ENCODE assay signal across 8 cellular contexts in the genomic region with DNA sequence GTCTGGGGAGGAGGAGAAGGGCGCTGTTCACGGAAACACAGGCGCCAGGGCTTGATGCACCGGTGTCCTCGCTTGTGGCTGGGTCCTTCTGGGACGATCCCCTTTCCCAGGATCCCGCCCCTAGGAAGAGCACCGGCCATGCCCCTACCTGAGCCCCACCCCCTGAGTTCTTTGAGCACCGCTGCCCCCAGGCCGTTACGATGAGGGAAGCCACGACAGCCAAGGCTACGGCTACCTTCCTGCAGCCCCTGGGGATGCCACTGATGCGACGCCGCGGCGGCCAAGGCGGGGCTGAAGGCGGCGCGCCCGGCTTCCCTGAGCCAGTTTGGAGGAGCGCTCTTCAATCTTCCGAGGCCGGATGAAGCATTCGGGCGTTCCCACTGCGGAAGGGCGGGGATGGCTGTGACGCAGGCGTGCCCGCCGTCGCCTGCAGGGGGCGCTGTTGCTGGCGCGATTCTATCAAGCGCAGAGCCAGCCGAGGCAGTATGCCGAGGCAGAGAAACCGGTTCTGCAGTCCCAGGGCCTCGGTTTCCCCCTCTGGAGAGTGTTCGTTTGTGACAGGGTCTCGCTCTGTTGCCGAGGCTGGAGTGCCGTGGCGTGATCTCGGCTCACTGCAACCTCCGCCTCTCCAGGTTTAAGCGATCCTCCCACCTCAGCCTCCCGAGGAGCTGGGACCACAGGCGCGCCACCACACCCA. TPM values are rescaled to one million over a fixed set of nuclear protein-coding genes. Genes with fewer than 3 reads are reported as not detected.
DNase-seq lines count a peak whose midpoint lies in the region; ATAC-seq and TF ChIP-seq lines count a peak whose summit lies in the region.

No MANE protein-coding gene starts in this region.

- peaks cover 0 to 5% of the 10 kb centered on the region in 2 donors for H3K36me3 Mint-ChIP-seq in CD14-positive monocyte
- H3K36me3 Mint-ChIP-seq in activated naive CD4-positive, alpha-beta T cell treated with anti-CD3 and anti-CD28 coated beads, Interleukin-2, amount 50 U/mL, for 72 hours: no peaks in the 10 kb centered on the region

- H3K27me3 ChIP-seq in RWPE2 (ENCODE audit: insufficient read depth, poor library complexity, severe bottlenecking): no peaks in the 10 kb centered on the region

- peak overlapping the region; percentile 34 to 62 for H3K4me3 Mint-ChIP-seq in CD14-positive monocyte

- peaks cover 16 to 33% (median 18%) of the 10 kb centered on the region in 3 donors for H3K27me3 Mint-ChIP-seq in CD14-positive monocyte (ENCODE audit: low read depth in 3 of 3)

- ATAC-seq in HG02678 (IDR thresholded peaks at IDR 0.05; ENCODE audit: unreplicated experiment) (peak; percentile 42), RWPE2 (ENCODE audit: low read depth) (peak; percentile 87), left ventricle myocardium superior (peak; percentile 79)
- ATAC-seq in activated naive CD4-positive, alpha-beta T cell treated with anti-CD3 and anti-CD28 coated beads, Interleukin-2, amount 50 U/mL, for 72 hours: peak; percentile 95 to 97

- TF ChIP-seq CTCF in CD14-positive monocyte (IDR thresholded peaks at IDR 0.05) (peak; percentile 89), RWPE2 (IDR thresholded peaks at IDR 0.05; ENCODE audit: poor library complexity, severe bottlenecking) (peak; percentile 95), retinal pigment epithelial cell (conservative IDR thresholded peaks at IDR 0.05; ENCODE audit: low read depth, low read length) (peak; percentile 90)

- no peak overlapping the region for H3K27ac Mint-ChIP-seq in CD14-positive monocyte
- peak overlapping the region in 1 of 2 donors; percentile 42 for H3K27ac Mint-ChIP-seq in activated naive CD4-positive, alpha-beta T cell treated with anti-CD3 and anti-CD28 coated beads, Interleukin-2, amount 50 U/mL, for 72 hours

- peaks cover 5% of the 10 kb centered on the region for H3K4me1 ChIP-seq in RWPE2 (ENCODE audit: insufficient read depth, poor library complexity, severe bottlenecking)

- H3K9me3 Mint-ChIP-seq in CD14-positive monocyte: no peaks in the 10 kb centered on the region
- no peaks in the 10 kb centered on the region for H3K9me3 Mint-ChIP-seq in activated naive CD4-positive, alpha-beta T cell treated with anti-CD3 and anti-CD28 coated beads, Interleukin-2, amount 50 U/mL, for 72 hours

- peaks cover 7% of the 10 kb centered on the region for H3K4me1 Mint-ChIP-seq in CD14-positive monocyte

- DNase-seq in CD14-positive monocyte (ENCODE audit: low spot score) (no peak), RWPE2 (ENCODE audit: low spot score) (no peak), left ventricle myocardium superior (peak; percentile 75), retinal pigment epithelial cell (ENCODE audit: low read depth) (no peak), dedifferentiated amniotic fluid mesenchymal stem cell (ENCODE audit: extremely low spot score) (no peak)
- peak; percentile 79 to 96 for DNase-seq in activated naive CD4-positive, alpha-beta T cell treated with anti-CD3 and anti-CD28 coated beads, Interleukin-2, amount 50 U/mL, for 72 hours (ENCODE audit: low spot score in 2 of 2)
- no peak for DNase-seq in NK-92 treated with Interleukin-12 subunit alpha and Interleukin-12 subunit beta, amount 100 ng/mL, for 24 hours (lab: John Stamatoyannopoulos, UW)

- peak overlapping the region; percentile 24 for H3K4me3 ChIP-seq in RWPE2 (ENCODE audit: severe bottlenecking)
- H3K4me3 ChIP-seq in retinal pigment epithelial cell (ENCODE audit: low read length): peak overlapping the region; percentile 41

- H3K27ac ChIP-seq in RWPE2 (ENCODE audit: poor library complexity, severe bottlenecking): no peak overlapping the region

- intact Hi-C loops in CD14-positive monocyte (cut with micrococcal nuclease): no loop called here
- intact Hi-C loops in left ventricle myocardium superior (cut with micrococcal nuclease): no loop called here

- no peaks in the 10 kb centered on the region for H3K9me3 ChIP-seq in RWPE2 (ENCODE audit: severe bottlenecking)

- H3K36me3 ChIP-seq in RWPE2 (ENCODE audit: low read depth): no peaks in the 10 kb centered on the region

RNA-seq across cellular contexts. Expression of a gene that starts 9.7 kb away (rescaled TPM):
- polyA plus RNA-seq in CD14-positive monocyte: under 1 TPM; 0.20 to 0.74 TPM
- total RNA-seq in activated naive CD4-positive, alpha-beta T cell treated with anti-CD3 and anti-CD28 coated beads, Interleukin-2, amount 50 U/mL, for 72 hours: 1 to 10 TPM in 1 of 2 donors, under 1 TPM in 1; 0.18 to 2.1 TPM
- total RNA-seq in left ventricle myocardium superior: 0.12 TPM

RNA-seq across cellular contexts. Expression of a gene that starts 31.9 kb away (rescaled TPM):
- under 1 TPM in 1 of 2 donors, not detected in 1; 0.20 TPM for polyA plus RNA-seq in CD14-positive monocyte
- not detected for total RNA-seq in activated naive CD4-positive, alpha-beta T cell treated with anti-CD3 and anti-CD28 coated beads, Interleukin-2, amount 50 U/mL, for 72 hours
- not detected for total RNA-seq in left ventricle myocardium superior

Comparison
In these comparisons a context has a peak if more than half of its experiments do, and no peak if none do; other contexts are left out.
1. DNase-seq: peak in activated naive CD4-positive, alpha-beta T cell treated with anti-CD3 and anti-CD28 coated beads, Interleukin-2, amount 50 U/mL, for 72 hours (2 of 2) and left ventricle myocardium superior (single experiment); none in CD14-positive monocyte (single experiment), RWPE2 (single experiment), retinal pigment epithelial cell (single experiment), dedifferentiated amniotic fluid mesenchymal stem cell (single experiment) and NK-92 treated with Interleukin-12 subunit alpha and Interleukin-12 subunit beta, amount 100 ng/mL, for 24 hours (single experiment).
2. ATAC-seq: peak in every context shown above with its lines; median percentile 96 in activated naive CD4-positive, alpha-beta T cell treated with anti-CD3 and anti-CD28 coated beads, Interleukin-2, amount 50 U/mL, for 72 hours; 87 in RWPE2; 79 in left ventricle myocardium superior; 42 in HG02678.
3. Peak in every context shown above with its lines, with median percentiles within 50 percentile points of each other: CTCF ChIP-seq.